9 cellular contexts compared by ENCODE assay signal in the genomic region with DNA sequence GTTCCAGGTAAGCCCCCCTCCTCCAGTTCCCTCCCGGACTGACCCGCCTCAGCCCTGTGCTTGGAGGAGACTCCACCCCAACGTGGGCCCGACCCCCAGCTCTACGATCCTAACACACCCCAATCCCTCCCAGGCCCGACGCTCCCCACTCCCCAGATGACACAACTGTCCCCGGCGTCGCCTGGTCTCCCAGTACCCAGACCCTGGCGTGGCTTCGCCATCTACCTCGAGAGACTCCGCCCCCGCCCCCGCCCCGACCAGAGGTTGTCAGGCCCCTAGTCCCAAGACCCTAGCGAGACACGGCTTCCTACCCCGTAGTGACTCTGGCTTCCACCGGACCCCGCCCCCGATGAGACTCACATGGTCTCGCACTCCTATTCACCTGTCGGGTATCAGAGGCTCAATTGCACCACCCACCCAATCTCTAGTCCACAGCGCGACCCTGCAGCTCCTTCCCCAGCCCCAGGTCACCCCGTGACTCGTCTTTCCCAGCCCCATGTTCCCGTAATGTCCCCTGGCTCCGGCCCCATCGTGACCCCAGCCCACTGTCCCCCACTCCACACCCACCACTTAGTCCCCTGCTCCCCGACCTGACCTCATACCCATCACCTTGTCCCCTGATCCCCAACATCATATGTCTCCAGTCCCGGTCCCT. TPM values are rescaled to one million over a fixed set of nuclear protein-coding genes. Genes with fewer than 3 reads are reported as not detected.
DNase-seq lines count a peak whose midpoint lies in the region; ATAC-seq and TF ChIP-seq lines count a peak whose summit lies in the region.
"Had no signal": no experiment of that assay in that cellular context is flagged by ENCODE, and none has a peak within 500 bp of the region (broad histone marks: within the 10 kb centered on the region; RNA-seq: fewer than 3 reads in every experiment).

No MANE protein-coding gene starts in this region.

- peak; percentile 74 for DNase-seq in GM23338 (ENCODE audit: low spot score)
- peak; percentile 23 for DNase-seq in activated naive CD8-positive, alpha-beta T cell treated with anti-CD3 and anti-CD28 coated beads, Interleukin-2, amount 10 ng/mL, durations not matched to agents 7 days and 5 days
- DNase-seq in islet precursor cell = peak; percentile 61
- no peak for DNase-seq in stimulated activated naive B cell treated with anti-CD40 and anti-IgM and Interleukin-4, amounts not matched to agents 10 μg/mL and 1 μg/mL and 100 μg/mL, for 72 hours
- no peak for DNase-seq in NCI-H1694 treated with DMSO at 0.1 percent for 48 hours (lab: John Stamatoyannopoulos, UW)
- no peak for DNase-seq in SJCRH30
- DNase-seq in DMS79 treated with DMSO at 0.1 percent for 48 hours (lab: John Stamatoyannopoulos, UW) = no peak

- H3K27ac Mint-ChIP-seq in GM23338 = no peak overlapping the region; the same call in 1 of the 2 replicates
- peak overlapping the region; percentile 38 for H3K27ac Mint-ChIP-seq in activated naive CD8-positive, alpha-beta T cell treated with anti-CD3 and anti-CD28 coated beads, Interleukin-2, amount 10 ng/mL, durations not matched to agents 7 days and 5 days
- peak overlapping the region; percentile 89 for H3K27ac Mint-ChIP-seq in stimulated activated naive B cell treated with anti-CD40 and anti-IgM and Interleukin-4, amounts not matched to agents 10 μg/mL and 1 μg/mL and 100 μg/mL, for 72 hours

- no peaks in the 10 kb centered on the region; the same call in 1 of the 3 replicates for H3K9me3 Mint-ChIP-seq in GM23338
- no peaks in the 10 kb centered on the region for H3K9me3 Mint-ChIP-seq in activated naive CD8-positive, alpha-beta T cell treated with anti-CD3 and anti-CD28 coated beads, Interleukin-2, amount 10 ng/mL, durations not matched to agents 7 days and 5 days
- peaks cover 5 to 9% of the 10 kb centered on the region in 2 donors for H3K9me3 Mint-ChIP-seq in stimulated activated naive B cell treated with anti-CD40 and anti-IgM and Interleukin-4, amounts not matched to agents 10 μg/mL and 1 μg/mL and 100 μg/mL, for 72 hours

- peaks cover 8% of the 10 kb centered on the region; the same call in 1 of the 2 replicates for H4K20me1 ChIP-seq in GM23338 (replicated peaks; ENCODE audit: insufficient read depth)

- POLR2A ChIA-PET in activated naive CD8-positive, alpha-beta T cell treated with anti-CD3 and anti-CD28 coated beads, Interleukin-2, amount 10 ng/mL, durations not matched to agents 7 days and 5 days (lab: Charles Lee) = interaction anchor here (0.6 to 0.7 kb wide), 2 partner anchors 10 to 254 kb away, joined by 3 read pairs; no protein-coding TSS in a partner anchor

- TF ChIP-seq CTCF in GM23338 (conservative IDR thresholded peaks at IDR 0.05; ENCODE audit: low read depth in 2 of 2) = no peak

- peak; percentile 11 for ATAC-seq in GM23338
- ATAC-seq in activated naive CD8-positive, alpha-beta T cell treated with anti-CD3 and anti-CD28 coated beads, Interleukin-2, amount 10 ng/mL, durations not matched to agents 7 days and 5 days (ENCODE audit: low read depth) = no peak
- no peak for ATAC-seq in stimulated activated naive B cell treated with anti-CD40 and anti-IgM and Interleukin-4, amounts not matched to agents 10 μg/mL and 1 μg/mL and 100 μg/mL, for 72 hours (replicated peaks)

- peaks cover 34% of the 10 kb centered on the region for H3K36me3 Mint-ChIP-seq in GM23338 (ENCODE audit: low read depth)
- peaks cover 33% of the 10 kb centered on the region for H3K36me3 Mint-ChIP-seq in activated naive CD8-positive, alpha-beta T cell treated with anti-CD3 and anti-CD28 coated beads, Interleukin-2, amount 10 ng/mL, durations not matched to agents 7 days and 5 days
- peaks cover 43 to 56% of the 10 kb centered on the region in 2 donors for H3K36me3 Mint-ChIP-seq in stimulated activated naive B cell treated with anti-CD40 and anti-IgM and Interleukin-4, amounts not matched to agents 10 μg/mL and 1 μg/mL and 100 μg/mL, for 72 hours

- no peaks in the 10 kb centered on the region for H3K9me2 ChIP-seq in GM23338 (ENCODE audit: insufficient read depth)

- H3K4me2 ChIP-seq in GM23338 = peak overlapping the region; percentile 90

- H3K27ac ChIP-seq in GM23338 (ENCODE audit: low read depth) = no peak overlapping the region
- no peak overlapping the region for H3K27ac ChIP-seq in SJCRH30

- H3K9me3 ChIP-seq in SJCRH30 (replicated peaks) = no peaks in the 10 kb centered on the region

- H3K27me3 ChIP-seq in GM23338 (ENCODE audit: insufficient read depth) (peaks cover 24% of the 10 kb centered on the region), SJCRH30 (no peaks in the 10 kb centered on the region)

- H3K4me1 ChIP-seq in GM23338 (ENCODE audit: insufficient read depth) (peaks cover 15% of the 10 kb centered on the region), SJCRH30 (no peaks in the 10 kb centered on the region)

- H3K36me3 ChIP-seq in GM23338 (ENCODE audit: insufficient read depth) = peaks cover 10% of the 10 kb centered on the region; the same call in 1 of the 2 replicates
- H3K36me3 ChIP-seq in SJCRH30 = peaks cover 26% of the 10 kb centered on the region

- peak overlapping the region; percentile 73 for H3K4me3 Mint-ChIP-seq in GM23338
- no peak overlapping the region for H3K4me3 Mint-ChIP-seq in activated naive CD8-positive, alpha-beta T cell treated with anti-CD3 and anti-CD28 coated beads, Interleukin-2, amount 10 ng/mL, durations not matched to agents 7 days and 5 days
- H3K4me3 Mint-ChIP-seq in stimulated activated naive B cell treated with anti-CD40 and anti-IgM and Interleukin-4, amounts not matched to agents 10 μg/mL and 1 μg/mL and 100 μg/mL, for 72 hours = peak overlapping the region; percentile 76 to 91

- H3F3A ChIP-seq in GM23338 (replicated peaks; ENCODE audit: low read depth) = peaks cover 10% of the 10 kb centered on the region; the same call in 1 of the 2 replicates

- peaks cover 39% of the 10 kb centered on the region for H3K27me3 Mint-ChIP-seq in GM23338 (ENCODE audit: insufficient read depth, low read depth, poor library complexity)
- no peaks in the 10 kb centered on the region for H3K27me3 Mint-ChIP-seq in activated naive CD8-positive, alpha-beta T cell treated with anti-CD3 and anti-CD28 coated beads, Interleukin-2, amount 10 ng/mL, durations not matched to agents 7 days and 5 days
- H3K27me3 Mint-ChIP-seq in stimulated activated naive B cell treated with anti-CD40 and anti-IgM and Interleukin-4, amounts not matched to agents 10 μg/mL and 1 μg/mL and 100 μg/mL, for 72 hours = no peaks in the 10 kb centered on the region

- no peaks in the 10 kb centered on the region for H3K79me2 ChIP-seq in GM23338 (replicated peaks; ENCODE audit: insufficient read depth)

- peaks cover 24% of the 10 kb centered on the region for H3K4me1 Mint-ChIP-seq in GM23338
- H3K4me1 Mint-ChIP-seq in activated naive CD8-positive, alpha-beta T cell treated with anti-CD3 and anti-CD28 coated beads, Interleukin-2, amount 10 ng/mL, durations not matched to agents 7 days and 5 days = peaks cover 50% of the 10 kb centered on the region
- H3K4me1 Mint-ChIP-seq in stimulated activated naive B cell treated with anti-CD40 and anti-IgM and Interleukin-4, amounts not matched to agents 10 μg/mL and 1 μg/mL and 100 μg/mL, for 72 hours = peaks cover 66 to 93% of the 10 kb centered on the region in 2 donors

- H2AFZ ChIP-seq in GM23338 = no peak overlapping the region

- H3K4me3 ChIP-seq in GM23338 (peak overlapping the region; percentile 57), SJCRH30 (no peak overlapping the region)

TF ChIP-seq in GM23338, 12 proteins besides CTCF, POLR2A, EP300 and RAD21 (continues in another document):
- TF ChIP-seq POLR2AphosphoS5 (IDR thresholded peaks at IDR 0.05; ENCODE audit: low read depth) = no peak
- TF ChIP-seq, protein P1, sequence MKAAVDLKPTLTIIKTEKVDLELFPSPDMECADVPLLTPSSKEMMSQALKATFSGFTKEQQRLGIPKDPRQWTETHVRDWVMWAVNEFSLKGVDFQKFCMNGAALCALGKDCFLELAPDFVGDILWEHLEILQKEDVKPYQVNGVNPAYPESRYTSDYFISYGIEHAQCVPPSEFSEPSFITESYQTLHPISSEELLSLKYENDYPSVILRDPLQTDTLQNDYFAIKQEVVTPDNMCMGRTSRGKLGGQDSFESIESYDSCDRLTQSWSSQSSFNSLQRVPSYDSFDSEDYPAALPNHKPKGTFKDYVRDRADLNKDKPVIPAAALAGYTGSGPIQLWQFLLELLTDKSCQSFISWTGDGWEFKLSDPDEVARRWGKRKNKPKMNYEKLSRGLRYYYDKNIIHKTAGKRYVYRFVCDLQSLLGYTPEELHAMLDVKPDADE (IDR thresholded peaks at IDR 0.05) = no peak

RNA-seq across cellular contexts. Expression of gene CD37, which starts 2.9 kb away (rescaled TPM):
- not detected in 2 replicates for total RNA-seq in GM23338 (2014; rRNA removed; shearing (Covaris generic))
- polyA plus RNA-seq in GM23338 (2016; fragmentation: Nextera tagmentation; extraction: Ambion mirVana) = 106 and 114 TPM in 2 replicates
- total RNA-seq in activated naive CD8-positive, alpha-beta T cell treated with anti-CD3 and anti-CD28 coated beads, Interleukin-2, amount 10 ng/mL, durations not matched to agents 7 days and 5 days = 100 to 1,000 TPM; 246 to 258 TPM
- not detected in 2 replicates for total RNA-seq in SJCRH30 (2014; rRNA removed; shearing (Covaris generic))
- total RNA-seq: G401 had no signal

RNA-seq across cellular contexts. Expression of gene SLC6A16, which starts 13.2 kb away (rescaled TPM):
- 0.31 and 1.6 TPM in 2 replicates for total RNA-seq in GM23338 (2014; rRNA removed; shearing (Covaris generic))
- polyA plus RNA-seq in GM23338 (2016; fragmentation: Nextera tagmentation; extraction: Ambion mirVana) = 1.4 and 1.8 TPM in 2 replicates
- 1 to 10 TPM; 3.7 to 5.1 TPM for total RNA-seq in activated naive CD8-positive, alpha-beta T cell treated with anti-CD3 and anti-CD28 coated beads, Interleukin-2, amount 10 ng/mL, durations not matched to agents 7 days and 5 days
- 0.33 and 0.40 TPM in 2 replicates for total RNA-seq in SJCRH30 (2014; rRNA removed; shearing (Covaris generic))
- total RNA-seq: G401 had no signal

RNA-seq across cellular contexts. Expression of gene TEAD2, which starts 24.1 kb away (rescaled TPM):
- total RNA-seq in GM23338 (2014; rRNA removed; shearing (Covaris generic)) = 74.4 and 82.5 TPM in 2 replicates
- polyA plus RNA-seq in GM23338 (2016; fragmentation: Nextera tagmentation; extraction: Ambion mirVana) = 30.3 and 34.3 TPM in 2 replicates
- not detected for total RNA-seq in activated naive CD8-positive, alpha-beta T cell treated with anti-CD3 and anti-CD28 coated beads, Interleukin-2, amount 10 ng/mL, durations not matched to agents 7 days and 5 days
- 72.1 and 72.3 TPM in 2 replicates for total RNA-seq in SJCRH30 (2014; rRNA removed; shearing (Covaris generic))

RNA-seq across cellular contexts. Expression of gene DKKL1, which starts 25.5 kb away (rescaled TPM):
- 0.76 TPM in 1 of 2 replicates, not detected in the other for total RNA-seq in GM23338 (2014; rRNA removed; shearing (Covaris generic))
- 2.9 and 3.6 TPM in 2 replicates for polyA plus RNA-seq in GM23338 (2016; fragmentation: Nextera tagmentation; extraction: Ambion mirVana)
- not detected for total RNA-seq in activated naive CD8-positive, alpha-beta T cell treated with anti-CD3 and anti-CD28 coated beads, Interleukin-2, amount 10 ng/mL, durations not matched to agents 7 days and 5 days
- 0.13 and 0.24 TPM in 2 replicates for total RNA-seq in SJCRH30 (2014; rRNA removed; shearing (Covaris generic))
- total RNA-seq: left cardiac atrium had no signal

RNA-seq across cellular contexts. Expression of gene KASH5, which starts 49.9 kb away (rescaled TPM):
- not detected in 2 replicates for total RNA-seq in GM23338 (2014; rRNA removed; shearing (Covaris generic))
- 0.44 TPM in 1 of 2 replicates, not detected in the other for polyA plus RNA-seq in GM23338 (2016; fragmentation: Nextera tagmentation; extraction: Ambion mirVana)
- not detected for total RNA-seq in activated naive CD8-positive, alpha-beta T cell treated with anti-CD3 and anti-CD28 coated beads, Interleukin-2, amount 10 ng/mL, durations not matched to agents 7 days and 5 days
- total RNA-seq in SJCRH30 (2014; rRNA removed; shearing (Covaris generic)) = not detected in 2 replicates
- total RNA-seq: G401, left cardiac atrium had no signal

Comparison
In these comparisons a context has a peak if more than half of its experiments do, and no peak if none do; other contexts are left out.
1. DNase-seq: peak in GM23338 (single experiment), activated naive CD8-positive, alpha-beta T cell treated with anti-CD3 and anti-CD28 coated beads, Interleukin-2, amount 10 ng/mL, durations not matched to agents 7 days and 5 days (single experiment) and islet precursor cell (single experiment); none in stimulated activated naive B cell treated with anti-CD40 and anti-IgM and Interleukin-4, amounts not matched to agents 10 μg/mL and 1 μg/mL and 100 μg/mL, for 72 hours (single experiment), NCI-H1694 treated with DMSO at 0.1 percent for 48 hours (single experiment), SJCRH30 (0 of 2) and DMS79 treated with DMSO at 0.1 percent for 48 hours (single experiment).
2. RNA of gene CD37, which starts 2.9 kb away (total RNA-seq): 246 to 258 TPM in activated naive CD8-positive, alpha-beta T cell treated with anti-CD3 and anti-CD28 coated beads, Interleukin-2, amount 10 ng/mL, durations not matched to agents 7 days and 5 days; not detected in SJCRH30 and not detected in GM23338; every median in the first group is over 100 times any median in the second.
3. RNA of gene TEAD2, which starts 24.1 kb away (total RNA-seq): 74.4 to 82.5 TPM in GM23338 and 72.1 to 72.3 TPM in SJCRH30; not detected in activated naive CD8-positive, alpha-beta T cell treated with anti-CD3 and anti-CD28 coated beads, Interleukin-2, amount 10 ng/mL, durations not matched to agents 7 days and 5 days; every median in the first group is over 10 times any median in the second.